ENCODE assay signal across 2 cellular contexts in genomic region chr17:50892101-50892776, GRCh38.
TF ChIP-seq lines count a peak whose summit lies in the region.

No MANE protein-coding gene starts in this region.

TF ChIP-seq in HepG2, 621 proteins besides CTCF, POLR2A, EP300 and RAD21 (continues in another document):
- TF ChIP-seq XRCC5 (optimal IDR thresholded peaks at IDR 0.05; ENCODE audit: low read length) = peak; percentile 40
- no peak for TF ChIP-seq SNRNP70 (IDR thresholded peaks at IDR 0.05; ENCODE audit: low read depth, low read length)
- peak; percentile 77 for TF ChIP-seq ZNF280D (CRISPR knock-in tag; IDR thresholded peaks at IDR 0.05)
- no peak for TF ChIP-seq ZBTB33 (CRISPR knock-in tag; IDR thresholded peaks at IDR 0.05)
- TF ChIP-seq SSRP1 (CRISPR knock-in tag; IDR thresholded peaks at IDR 0.05) = peak; percentile 68; the same call in 1 of the 2 replicates
- peak; percentile 43; the same call in 1 of the 2 replicates for TF ChIP-seq SAP130 (CRISPR knock-in tag; IDR thresholded peaks at IDR 0.05; ENCODE audit: low read depth)
- TF ChIP-seq FIP1L1 (IDR thresholded peaks at IDR 0.05; ENCODE audit: borderline replicate concordance, insufficient read depth, low read depth, low read length) = no peak
- TF ChIP-seq DZIP1 (CRISPR knock-in tag; IDR thresholded peaks at IDR 0.05) = no peak
- TF ChIP-seq KDM3A (CRISPR knock-in tag; IDR thresholded peaks at IDR 0.05; ENCODE audit: low read depth) = 0 out of 2 replicates have a peak, but pooled peaks have one; percentile 13
- TF ChIP-seq MED8 (CRISPR knock-in tag; IDR thresholded peaks at IDR 0.05; ENCODE audit: insufficient replicate concordance) = no peak
- no peak for TF ChIP-seq ZKSCAN8 (CRISPR knock-in tag; IDR thresholded peaks at IDR 0.05; ENCODE audit: borderline replicate concordance)
- no peak for TF ChIP-seq TEAD2 (CRISPR knock-in tag; IDR thresholded peaks at IDR 0.05)
- 0 out of 2 replicates have a peak, but pooled peaks have one; percentile 10 for TF ChIP-seq NR2F2 (IDR thresholded peaks at IDR 0.05; ENCODE audit: borderline replicate concordance, low read depth)
- no peak for TF ChIP-seq ZNF83 (CRISPR knock-in tag; IDR thresholded peaks at IDR 0.05; ENCODE audit: borderline replicate concordance)
- no peak for TF ChIP-seq NFATC3 (CRISPR knock-in tag; IDR thresholded peaks at IDR 0.05)
- TF ChIP-seq ATF4 (CRISPR knock-in tag; IDR thresholded peaks at IDR 0.05) = no peak

TF ChIP-seq in K562, 482 proteins besides CTCF, POLR2A, EP300 and RAD21:
- TF ChIP-seq ARHGAP35 (IDR thresholded peaks at IDR 0.05; ENCODE audit: partially characterized antibody) (no peak), NCOA4 (IDR thresholded peaks at IDR 0.05; ENCODE audit: partially characterized antibody) (no peak), ZNF79 (CRISPR knock-in tag; IDR thresholded peaks at IDR 0.05; ENCODE audit: low read depth) (no peak), ZNF316 (IDR thresholded peaks at IDR 0.05) (no peak), TFE3 (CRISPR knock-in tag; IDR thresholded peaks at IDR 0.05) (no peak), PTBP1 (IDR thresholded peaks at IDR 0.05; ENCODE audit: low read depth, low read length) (no peak), ZNF778 (CRISPR knock-in tag; IDR thresholded peaks at IDR 0.05) (no peak), ZNF143 (CRISPR knock-in tag; IDR thresholded peaks at IDR 0.05) (no peak), TBL1XR1 (IDR thresholded peaks at IDR 0.05; ENCODE audit: low read length in 2 of 2) (no peak), ILK (tag; IDR thresholded peaks at IDR 0.05; ENCODE audit: borderline replicate concordance, low read depth) (no peak), ELK1 (CRISPR knock-in tag; IDR thresholded peaks at IDR 0.05) (no peak), DNMT1 (IDR thresholded peaks at IDR 0.05) (no peak)
